ENCODE assay signal across 8 cellular contexts in the genomic region with DNA sequence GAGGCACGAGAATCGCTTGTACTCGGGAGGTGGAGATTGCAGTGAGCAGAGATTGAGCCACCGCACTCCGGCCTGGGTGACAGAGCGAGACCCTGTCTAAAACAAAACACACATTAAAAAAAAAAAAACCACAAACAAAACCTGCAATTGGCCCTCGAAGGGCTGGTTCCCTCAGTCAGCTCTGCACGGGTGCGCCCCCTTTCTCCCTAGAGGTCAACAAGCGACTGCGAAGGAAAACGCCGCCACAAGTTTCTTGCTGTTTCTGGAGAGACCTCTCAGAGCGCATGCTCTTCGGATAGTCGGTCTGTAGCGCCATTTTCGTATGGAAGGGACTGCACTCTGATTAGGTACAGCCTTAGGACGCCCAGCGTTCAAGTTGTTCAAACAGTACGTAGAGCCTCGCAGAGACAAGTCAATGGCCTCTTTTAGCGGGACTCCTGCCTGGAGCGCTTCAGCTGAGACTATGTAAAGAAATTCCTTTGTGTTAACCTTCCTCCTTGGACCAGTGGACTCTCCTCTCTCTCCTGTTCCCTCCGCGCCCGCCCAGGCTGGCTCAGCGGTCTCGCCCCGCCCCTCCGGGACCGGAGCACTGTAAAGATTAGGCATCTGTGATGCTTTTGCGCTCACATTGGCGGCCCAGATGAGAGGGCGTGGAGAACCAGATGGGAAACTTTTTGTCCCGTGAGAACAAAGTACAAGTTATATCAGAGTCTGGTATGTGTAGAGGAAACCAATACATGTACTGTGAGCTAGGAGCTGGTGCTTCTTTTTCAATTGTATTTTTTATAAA. TPM values are rescaled to one million over a fixed set of nuclear protein-coding genes. Genes with fewer than 3 reads are reported as not detected.
DNase-seq lines count a peak whose midpoint lies in the region; ATAC-seq and TF ChIP-seq lines count a peak whose summit lies in the region.

No MANE protein-coding gene starts in this region.

- TF ChIP-seq POLR2A in GM19193 (IDR thresholded peaks at IDR 0.05; ENCODE audit: extremely low read depth, insufficient read depth, insufficient read length) = peak; percentile 61

- no peaks in the 10 kb centered on the region for H3K36me3 ChIP-seq in BJ (ENCODE audit: control insufficient read depth, insufficient read depth, low read length)
- H3K36me3 ChIP-seq in colonic mucosa = no peaks in the 10 kb centered on the region

- CTCF ChIA-PET in BJ (lab: Yijun Ruan, JAX) = no interaction called here

- H3K4me3 ChIP-seq in BJ (ENCODE audit: low read depth, low read length) (peak overlapping the region; percentile 90), colonic mucosa (peak overlapping the region; percentile 81)

- no peaks in the 10 kb centered on the region for H3K4me1 ChIP-seq in colonic mucosa

- peak overlapping the region; percentile 70 to 76 for H3K9ac ChIP-seq in colonic mucosa (ENCODE audit: low read depth in 2 of 2, low read length in 2 of 2)

- H3K9me3 ChIP-seq in colonic mucosa = no peaks in the 10 kb centered on the region

- DNase-seq in BJ (ENCODE audit: low read depth) (peak; percentile 50), NCI-H510A (lab: John Stamatoyannopoulos, UW) (peak; percentile 80), colonic mucosa (peak; percentile 96)
- DNase-seq in activated CD4-positive, alpha-beta T cell treated with anti-CD3 and anti-CD28 coated beads for 24 hours (ENCODE audit: low read depth in 2 of 2) = peak; percentile 75 to 84
- DNase-seq in stimulated activated CD4-positive, alpha-beta T cell treated with anti-CD3 and anti-CD28 coated beads, Interleukin-1b, Interleukin-23, amount 100 ng/mL, for 24 hours (ENCODE audit: low read depth in 4 of 4, low spot score in 1 of 4) = peak; percentile 70 to 87 (median 74)

- POLR2A ChIA-PET in BJ (lab: Charles Lee) = no interaction called here

- H3K27me3 ChIP-seq in BJ (ENCODE audit: control insufficient read depth, insufficient read depth, low read length) = no peaks in the 10 kb centered on the region
- H3K27me3 ChIP-seq in colonic mucosa = no peaks in the 10 kb centered on the region
- no peaks in the 10 kb centered on the region for H3K27me3 ChIP-seq in layer of hippocampus (ENCODE audit: control insufficient read depth, insufficient read depth, low read length)

- peak; percentile 71 for ATAC-seq in HG03432 (IDR thresholded peaks at IDR 0.05; ENCODE audit: unreplicated experiment)

- TF ChIP-seq CTCF in BJ (IDR thresholded peaks at IDR 0.05; ENCODE audit: insufficient read depth, low read depth, low read length) (peak; percentile 32; the same call in 1 of the 2 replicates), colonic mucosa (IDR thresholded peaks at IDR 0.05) (peak; percentile 28)

- H3K27ac ChIP-seq in colonic mucosa (peak overlapping the region; percentile 88), layer of hippocampus (ENCODE audit: low read depth, low read length) (peak overlapping the region; percentile 84)

- intact Hi-C loops in colonic mucosa (cut with DNase I) = loop anchor here (10.0 kb wide), 3 partner anchors 84 to 216 kb away; a partner anchor contains a TSS

RNA-seq across cellular contexts. Expression of a gene that starts 1.0 kb away (rescaled TPM):
- 1.6 and 2.7 TPM in 2 replicates for polyA plus RNA-seq in BJ (2011; rRNA removed)
- polyA minus RNA-seq in BJ (2011; rRNA and poly(A)+ RNA removed) = 2.1 and 4.1 TPM in 2 replicates
- 10 to 100 TPM in 1 of 2 donors, 1 to 10 TPM in 1; 9.6 to 16.8 TPM for total RNA-seq in colonic mucosa

Comparison
In these comparisons a context has a peak if more than half of its experiments do, and no peak if none do; other contexts are left out.
1. Peak in every context shown above with its lines: DNase-seq, ATAC-seq, H3K4me3 ChIP-seq and H3K27ac ChIP-seq.